ENCODE assay signal across 1 cellular context in genomic region chr3:14183015-14183577, GRCh38.
A peak's percentile ranks its signal among the peaks of the same experiment; 100 is the strongest.
TF ChIP-seq lines count a peak whose summit lies in the region.

No MANE protein-coding gene starts in this region.

TF ChIP-seq in HepG2, 621 proteins besides CTCF, POLR2A, EP300 and RAD21:
- peak; percentile 96; the same call in 1 of the 2 replicates for TF ChIP-seq MYNN (CRISPR knock-in tag; IDR thresholded peaks at IDR 0.05; ENCODE audit: low read depth)
- TF ChIP-seq BATF2 (CRISPR knock-in tag; IDR thresholded peaks at IDR 0.05): no peak
- no peak for TF ChIP-seq ZNF652 (CRISPR knock-in tag; IDR thresholded peaks at IDR 0.05; ENCODE audit: borderline replicate concordance, low read depth)
- no peak for TF ChIP-seq TBL1XR1 (IDR thresholded peaks at IDR 0.05; ENCODE audit: borderline replicate concordance, low read length, partially characterized antibody)
- no peak for TF ChIP-seq ZMYM3 (CRISPR knock-in tag; IDR thresholded peaks at IDR 0.05)
- TF ChIP-seq SAP130 (CRISPR knock-in tag; IDR thresholded peaks at IDR 0.05; ENCODE audit: low read depth): 0 out of 2 replicates have a peak, but pooled peaks have one; percentile 19
